ENCODE assay signal across 1 cellular context in the genomic region with DNA sequence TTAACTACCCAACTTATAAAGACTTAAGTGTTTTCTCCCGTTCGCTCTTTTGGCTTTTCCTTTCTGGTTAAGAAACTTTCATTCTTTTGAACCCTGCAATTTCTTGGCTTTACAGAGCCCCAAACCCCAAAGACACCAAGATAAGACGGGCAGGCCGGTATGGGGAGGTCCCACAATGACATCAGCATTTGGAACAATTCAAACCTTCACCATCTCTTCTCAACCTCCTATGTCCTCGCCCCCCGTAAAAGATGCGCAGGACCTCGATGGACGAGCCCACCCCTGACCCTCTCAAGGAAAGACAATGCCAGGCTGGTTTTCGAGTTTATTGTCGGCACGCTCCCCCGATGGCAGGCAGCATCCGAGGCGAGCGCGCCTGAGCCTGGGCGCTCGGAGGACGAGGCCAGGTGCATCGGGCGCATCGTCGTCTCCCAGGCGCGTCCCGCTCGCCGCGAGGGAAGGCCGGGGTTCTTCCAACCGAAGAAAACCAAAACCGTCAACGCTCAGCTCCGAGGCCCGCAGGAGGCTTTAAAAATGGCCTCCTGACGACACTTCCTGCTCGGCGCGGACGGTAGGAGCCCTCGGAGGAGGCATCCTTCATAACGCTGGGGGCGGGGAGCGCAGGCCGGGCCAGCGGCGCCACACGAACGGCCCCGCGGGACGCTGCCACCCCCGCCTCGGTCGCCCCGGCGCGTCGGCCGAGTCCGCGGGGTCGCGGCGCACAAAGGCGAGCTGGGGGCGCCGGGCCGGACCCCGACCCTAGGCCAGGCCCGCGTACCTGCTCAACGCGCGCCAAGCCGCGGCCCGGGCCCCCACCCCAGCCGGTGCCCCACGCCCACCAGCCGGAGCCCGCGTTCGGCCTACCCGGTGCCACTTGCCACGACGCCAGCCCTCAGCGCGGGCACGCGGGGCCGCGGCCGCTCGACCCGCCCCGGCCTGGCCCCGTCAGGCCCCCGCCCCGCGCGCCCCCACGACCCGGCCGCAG.
TF ChIP-seq lines count a peak whose summit lies in the region.

No MANE protein-coding gene starts in this region.

TF ChIP-seq in HCT116, 20 proteins besides CTCF, POLR2A, EP300 and RAD21 (continued from another document):
- TF ChIP-seq, protein P1, sequence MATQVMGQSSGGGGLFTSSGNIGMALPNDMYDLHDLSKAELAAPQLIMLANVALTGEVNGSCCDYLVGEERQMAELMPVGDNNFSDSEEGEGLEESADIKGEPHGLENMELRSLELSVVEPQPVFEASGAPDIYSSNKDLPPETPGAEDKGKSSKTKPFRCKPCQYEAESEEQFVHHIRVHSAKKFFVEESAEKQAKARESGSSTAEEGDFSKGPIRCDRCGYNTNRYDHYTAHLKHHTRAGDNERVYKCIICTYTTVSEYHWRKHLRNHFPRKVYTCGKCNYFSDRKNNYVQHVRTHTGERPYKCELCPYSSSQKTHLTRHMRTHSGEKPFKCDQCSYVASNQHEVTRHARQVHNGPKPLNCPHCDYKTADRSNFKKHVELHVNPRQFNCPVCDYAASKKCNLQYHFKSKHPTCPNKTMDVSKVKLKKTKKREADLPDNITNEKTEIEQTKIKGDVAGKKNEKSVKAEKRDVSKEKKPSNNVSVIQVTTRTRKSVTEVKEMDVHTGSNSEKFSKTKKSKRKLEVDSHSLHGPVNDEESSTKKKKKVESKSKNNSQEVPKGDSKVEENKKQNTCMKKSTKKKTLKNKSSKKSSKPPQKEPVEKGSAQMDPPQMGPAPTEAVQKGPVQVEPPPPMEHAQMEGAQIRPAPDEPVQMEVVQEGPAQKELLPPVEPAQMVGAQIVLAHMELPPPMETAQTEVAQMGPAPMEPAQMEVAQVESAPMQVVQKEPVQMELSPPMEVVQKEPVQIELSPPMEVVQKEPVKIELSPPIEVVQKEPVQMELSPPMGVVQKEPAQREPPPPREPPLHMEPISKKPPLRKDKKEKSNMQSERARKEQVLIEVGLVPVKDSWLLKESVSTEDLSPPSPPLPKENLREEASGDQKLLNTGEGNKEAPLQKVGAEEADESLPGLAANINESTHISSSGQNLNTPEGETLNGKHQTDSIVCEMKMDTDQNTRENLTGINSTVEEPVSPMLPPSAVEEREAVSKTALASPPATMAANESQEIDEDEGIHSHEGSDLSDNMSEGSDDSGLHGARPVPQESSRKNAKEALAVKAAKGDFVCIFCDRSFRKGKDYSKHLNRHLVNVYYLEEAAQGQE (IDR thresholded peaks at IDR 0.05; ENCODE audit: low read depth) = no peak
- TF ChIP-seq CBX3 (IDR thresholded peaks at IDR 0.05; ENCODE audit: low read depth) = no peak
- TF ChIP-seq SIN3A (IDR thresholded peaks at IDR 0.05; ENCODE audit: low read depth) = no peak
- no peak for TF ChIP-seq POLR2AphosphoS5 (IDR thresholded peaks at IDR 0.05; ENCODE audit: low read depth, low read length)
- TF ChIP-seq, protein P2, sequence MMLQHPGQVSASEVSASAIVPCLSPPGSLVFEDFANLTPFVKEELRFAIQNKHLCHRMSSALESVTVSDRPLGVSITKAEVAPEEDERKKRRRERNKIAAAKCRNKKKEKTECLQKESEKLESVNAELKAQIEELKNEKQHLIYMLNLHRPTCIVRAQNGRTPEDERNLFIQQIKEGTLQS (IDR thresholded peaks at IDR 0.05) = no peak
- TF ChIP-seq EGR1 (IDR thresholded peaks at IDR 0.05; ENCODE audit: low read depth) = no peak
- TF ChIP-seq ELF1 (IDR thresholded peaks at IDR 0.05; ENCODE audit: borderline replicate concordance, low read depth) = no peak
- peak; percentile 85 for TF ChIP-seq YY1 (IDR thresholded peaks at IDR 0.05; ENCODE audit: extremely low read depth, insufficient replicate concordance, low read depth, low read length)
- TF ChIP-seq EZH2 (IDR thresholded peaks at IDR 0.05) = no peak
- TF ChIP-seq JUND (IDR thresholded peaks at IDR 0.05) = no peak
- TF ChIP-seq ZBTB33 (IDR thresholded peaks at IDR 0.05; ENCODE audit: extremely low read depth, insufficient replicate concordance, low read length) = no peak
